1 cellular context compared by ENCODE assay signal in genomic region chr11:14644396-14645246, GRCh38.
TF ChIP-seq lines count a peak whose summit lies in the region.

No MANE protein-coding gene starts in this region.

TF ChIP-seq in K562, 482 proteins besides CTCF, POLR2A, EP300 and RAD21 (continued from another document and continues in another):
- peak in 1 of 2 experiments; percentile 52; a peak in 2 of 4 replicates for TF ChIP-seq UBTF (IDR thresholded peaks at IDR 0.05; ENCODE audit: borderline replicate concordance in 1 of 2, low read depth in 2 of 2, low read length in 2 of 2)
- TF ChIP-seq CHD1 (IDR thresholded peaks at IDR 0.05; ENCODE audit: low read length) = peak; percentile 24
- TF ChIP-seq CBFB (CRISPR knock-in tag; IDR thresholded peaks at IDR 0.05) = 0 out of 2 replicates have a peak, but pooled peaks have one; percentile 35
- no peak for TF ChIP-seq GABPB2 (CRISPR knock-in tag; conservative IDR thresholded peaks at IDR 0.05)
- no peak for TF ChIP-seq MXD1 (CRISPR knock-in tag; IDR thresholded peaks at IDR 0.05; ENCODE audit: borderline replicate concordance, poor library complexity, severe bottlenecking)
- TF ChIP-seq MYBL2 (IDR thresholded peaks at IDR 0.05; ENCODE audit: low read depth) = no peak
- TF ChIP-seq MYBL2 (CRISPR knock-in tag; IDR thresholded peaks at IDR 0.05; ENCODE audit: borderline replicate concordance) = no peak
- no peak for TF ChIP-seq PHTF2 (CRISPR knock-in tag; IDR thresholded peaks at IDR 0.05)
- TF ChIP-seq ZSCAN29 (IDR thresholded peaks at IDR 0.05) = peak; percentile 88
- peak; percentile 59; the same call in 1 of the 2 replicates for TF ChIP-seq VEZF1 (CRISPR knock-in tag; IDR thresholded peaks at IDR 0.05)
- TF ChIP-seq POLR2AphosphoS5 (IDR thresholded peaks at IDR 0.05; ENCODE audit: control insufficient read depth, insufficient read depth, low read depth, low read length) = no peak
- 0 out of 2 replicates have a peak, but pooled peaks have one; percentile 21 for TF ChIP-seq HINFP (tag; conservative IDR thresholded peaks at IDR 0.05; ENCODE audit: low read depth)
- TF ChIP-seq KLF13 (tag; IDR thresholded peaks at IDR 0.05; ENCODE audit: borderline replicate concordance, low read depth) = no peak
- TF ChIP-seq SIRT6 (IDR thresholded peaks at IDR 0.05; ENCODE audit: low read depth, low read length) = no peak
- TF ChIP-seq CCNT2 (IDR thresholded peaks at IDR 0.05; ENCODE audit: borderline replicate concordance, extremely low read depth, insufficient read length, low read depth, low read length) = peak; percentile 15
- no peak for TF ChIP-seq POLR3G (IDR thresholded peaks at IDR 0.05; ENCODE audit: extremely low read depth, insufficient read length, insufficient replicate concordance)
- no peak for TF ChIP-seq ETS1 (conservative IDR thresholded peaks at IDR 0.05; ENCODE audit: control insufficient read depth, low read depth, low read length)
- TF ChIP-seq CGGBP1 (CRISPR knock-in tag; IDR thresholded peaks at IDR 0.05) = no peak
- TF ChIP-seq RBBP5 (IDR thresholded peaks at IDR 0.05; ENCODE audit: borderline replicate concordance, insufficient read depth, low read length, poor library complexity, severe bottlenecking) = peak; percentile 85
- TF ChIP-seq ZBTB9 (CRISPR knock-in tag; IDR thresholded peaks at IDR 0.05) = no peak
- no peak for TF ChIP-seq ZC3H11A (IDR thresholded peaks at IDR 0.05; ENCODE audit: low read depth, low read length)
- no peak for TF ChIP-seq CUX1 (CRISPR knock-in tag; IDR thresholded peaks at IDR 0.05)
- TF ChIP-seq ELF2 (CRISPR knock-in tag; IDR thresholded peaks at IDR 0.05) = no peak
- TF ChIP-seq TOE1 (IDR thresholded peaks at IDR 0.05; ENCODE audit: borderline replicate concordance) = no peak
- TF ChIP-seq TOE1 (CRISPR knock-in tag; IDR thresholded peaks at IDR 0.05; ENCODE audit: borderline replicate concordance, low read depth) = no peak
- TF ChIP-seq NFIX (CRISPR knock-in tag; IDR thresholded peaks at IDR 0.05; ENCODE audit: low read depth) = no peak
- no peak for TF ChIP-seq CHD7 (IDR thresholded peaks at IDR 0.05; ENCODE audit: low read depth, low read length)
